ENCODE assay signal across 8 cellular contexts in the genomic region with DNA sequence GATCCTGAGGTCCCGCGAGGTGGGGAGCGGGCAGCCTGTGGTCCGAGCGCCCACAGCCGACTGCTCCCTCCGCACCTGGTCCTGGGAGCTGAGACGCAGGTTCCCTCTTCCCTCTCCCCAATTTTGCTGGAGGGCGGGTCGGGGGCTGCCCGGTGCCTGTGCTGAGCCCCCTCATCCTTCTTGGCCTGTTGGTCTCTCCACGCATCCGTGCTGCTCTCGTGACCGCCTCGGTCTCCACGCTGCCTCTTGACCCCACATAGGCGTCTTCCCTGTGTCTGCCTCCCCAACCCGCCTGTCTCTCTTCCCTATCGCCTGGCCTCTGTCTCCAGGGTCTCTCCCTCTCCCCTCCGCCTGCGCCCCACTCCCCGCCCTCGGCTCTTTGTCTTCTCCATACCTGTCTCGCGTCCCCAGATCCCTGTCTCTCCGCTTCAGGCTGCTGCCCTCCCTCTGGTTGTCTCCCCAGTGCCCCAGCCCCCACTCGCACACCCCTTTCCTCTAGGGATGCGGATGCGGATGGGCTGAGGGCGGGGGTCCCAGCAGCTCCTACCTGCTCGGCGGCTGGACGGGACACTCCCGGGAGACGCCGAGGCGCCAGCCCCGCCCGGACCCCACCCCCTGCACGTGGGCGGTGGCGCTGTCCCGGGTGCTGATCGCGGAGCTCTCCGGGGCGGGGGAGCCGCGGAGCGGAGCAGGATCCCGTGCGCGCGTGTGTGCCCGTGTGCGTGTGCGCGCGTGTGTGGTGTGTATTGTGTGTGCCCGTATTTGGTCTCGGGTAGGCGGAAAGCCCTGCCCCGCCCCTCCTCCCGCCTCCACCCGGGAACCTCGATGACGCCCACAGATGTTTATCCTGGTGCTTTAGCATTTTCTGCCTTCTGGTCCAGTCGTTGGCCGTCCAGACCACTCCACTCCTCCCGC. TPM values are rescaled to one million over a fixed set of nuclear protein-coding genes. Genes with fewer than 3 reads are reported as not detected.
A peak's percentile ranks its signal among the peaks of the same experiment; 100 is the strongest.
DNase-seq lines count a peak whose midpoint lies in the region; ATAC-seq and TF ChIP-seq lines count a peak whose summit lies in the region.

A gene (minus strand): TSS at position 720 of the 915 bp plus-strand sequence. CDS start 1,248 bp downstream, outside the sequence.

- peak within 1 kb of the TSS; percentile 62 for H3K4me3 ChIP-seq in HUES64 (ENCODE audit: low read length)
- peak within 1 kb of the TSS; percentile 47 for H3K4me3 ChIP-seq in choroid plexus epithelial cell (ENCODE audit: low read depth, low read length)

- H3K4me3 Mint-ChIP-seq in memory B cell: peak within 1 kb of the TSS; percentile 87

- no peaks in the 10 kb centered on the region for H3K9me3 ChIP-seq in HUES64 (ENCODE audit: insufficient read depth, low read depth, low read length)

- peaks cover 16% of the 10 kb centered on the region for H3K4me1 Mint-ChIP-seq in memory B cell

- no peaks in the 10 kb centered on the region for H3K4me1 ChIP-seq in HUES64 (ENCODE audit: insufficient read depth, low read length)

- WGBS in HUES64: 4% methylated on average over 71 of the region's 71 CpGs

- no peak within 1 kb of the TSS for H3K9ac ChIP-seq in HUES64 (ENCODE audit: low read depth, low read length)

- no peaks in the 10 kb centered on the region for H3K36me3 ChIP-seq in HUES64 (ENCODE audit: insufficient read depth, low read length)

- peaks cover 46% of the 10 kb centered on the region for H3K27me3 Mint-ChIP-seq in memory B cell

- peak; percentile 21 for ATAC-seq in memory B cell (ENCODE audit: low read depth)

- no peak for TF ChIP-seq CTCF in choroid plexus epithelial cell (conservative IDR thresholded peaks at IDR 0.05; ENCODE audit: low read depth, low read length)

- peak within 1 kb of the TSS; percentile 98 for H3K27ac Mint-ChIP-seq in memory B cell

- no peak within 1 kb of the TSS for H3K27ac ChIP-seq in HUES64 (ENCODE audit: low read depth, low read length)

- no peaks in the 10 kb centered on the region for H3K36me3 Mint-ChIP-seq in memory B cell

- peaks cover 41% of the 10 kb centered on the region for H3K27me3 ChIP-seq in HUES64 (ENCODE audit: insufficient read depth, low read length)

- DNase-seq in EH (ENCODE audit: low read depth) (peak; percentile 46), choroid plexus epithelial cell (ENCODE audit: low read depth) (peak; percentile 31), memory B cell (ENCODE audit: low spot score in 2 of 2) (peak; percentile 56 to 74), globus pallidus (ENCODE audit: low spot score) (no peak), foreskin melanocyte (no peak)
- DNase-seq in activated CD4-positive, alpha-beta T cell treated with anti-CD3 and anti-CD28 coated beads for 24 hours (ENCODE audit: low read depth in 2 of 2): peak; percentile 42 to 49
- peak; percentile 18 to 33 for DNase-seq in stimulated activated CD8-positive, alpha-beta memory T cell treated with anti-CD3 and anti-CD28 coated beads, Interleukin-7, amount 100 ng/mL, for 1 hour (ENCODE audit: low read depth in 2 of 2)

- H3K9me3 Mint-ChIP-seq in memory B cell: no peaks in the 10 kb centered on the region

RNA-seq across cellular contexts. Expression of the gene that starts here (rescaled TPM):
- 0.95 TPM for polyA plus RNA-seq in HUES64 (2013, experiment 1 of 2)
- 0.57 TPM for polyA plus RNA-seq in HUES64 (2013, experiment 2 of 2)

Comparison
In these comparisons a context has a peak if more than half of its experiments do, and no peak if none do; other contexts are left out.
1. DNase-seq: peak in EH (single experiment), activated CD4-positive, alpha-beta T cell treated with anti-CD3 and anti-CD28 coated beads for 24 hours (2 of 2), choroid plexus epithelial cell (single experiment), memory B cell (2 of 2) and stimulated activated CD8-positive, alpha-beta memory T cell treated with anti-CD3 and anti-CD28 coated beads, Interleukin-7, amount 100 ng/mL, for 1 hour (2 of 2); none in globus pallidus (single experiment) and foreskin melanocyte (single experiment).